8 cellular contexts compared by ENCODE assay signal in genomic region chr17:63774982-63775290, GRCh38. TPM values are rescaled to one million over a fixed set of nuclear protein-coding genes. Genes with fewer than 3 reads are reported as not detected.
A peak's percentile ranks its signal among the peaks of the same experiment; 100 is the strongest.
DNase-seq lines count a peak whose midpoint lies in the region; ATAC-seq and TF ChIP-seq lines count a peak whose summit lies in the region.

No MANE protein-coding gene starts in this region.

- H3K9me3 Mint-ChIP-seq in activated CD4-positive, alpha-beta T cell treated with anti-CD3 and anti-CD28 coated beads for 36 hours (ENCODE audit: low read depth), result no peaks in the 10 kb centered on the region

- H2AFZ ChIP-seq in SU-DHL-6 (ENCODE audit: low read depth, low read length, severe bottlenecking), result no peak overlapping the region

- peaks cover 44% of the 10 kb centered on the region for H3K36me3 Mint-ChIP-seq in activated CD4-positive, alpha-beta T cell treated with anti-CD3 and anti-CD28 coated beads for 36 hours (ENCODE audit: low read depth)

- peak overlapping the region; percentile 98 for H3K4me3 Mint-ChIP-seq in activated CD4-positive, alpha-beta T cell treated with anti-CD3 and anti-CD28 coated beads for 36 hours

- H3K4me1 ChIP-seq in gastrocnemius medialis, result peaks cover 35 to 42% of the 10 kb centered on the region in 2 donors

- peaks cover 6% of the 10 kb centered on the region; the same call in 1 of the 2 replicates for H3F3A ChIP-seq in SU-DHL-6 (ENCODE audit: insufficient read depth)

- intact Hi-C loops in activated CD4-positive, alpha-beta T cell treated with anti-CD3 and anti-CD28 coated beads for 36 hours (cut with DNase I, micrococcal nuclease), result loop anchor here (5.0 to 10.0 kb wide), 4 partner anchors 150 to 490 kb away; partner anchors contain the start of genes CYB561 (in 1 of the 2), MAP3K3 (in 1 of the 2) and TEX2 (in 1 of the 2)
- intact Hi-C loops in gastrocnemius medialis (cut with DNase I; ENCODE audit: low total_unique reads), result loop anchor here (2.0 to 10.0 kb wide), 3 partner anchors 152 to 1850 kb away; partner anchors contain the start of genes INTS2 and MAP3K3

- no peaks in the 10 kb centered on the region for H3K9me3 ChIP-seq in SU-DHL-6 (ENCODE audit: insufficient read depth, low read length)
- no peaks in the 10 kb centered on the region for H3K9me3 ChIP-seq in gastrocnemius medialis

- peak overlapping the region; percentile 97 for H3K27ac Mint-ChIP-seq in activated CD4-positive, alpha-beta T cell treated with anti-CD3 and anti-CD28 coated beads for 36 hours

- in situ Hi-C loops in gastrocnemius medialis (cut with MboI; ENCODE audit: low sequenced_read_pairs in 4 of 4), result no loop called here

- POLR2A ChIA-PET in activated CD4-positive, alpha-beta T cell treated with anti-CD3 and anti-CD28 coated beads for 36 hours (lab: Charles Lee), result interaction anchor here (0.6 to 3.0 kb wide), 6 partner anchors 33 to 153 kb away, joined by 3 to 16 read pairs (median 7); partner anchors contain the start of genes MAP3K3 and STRADA

- no peak for TF ChIP-seq POLR2A in gastrocnemius medialis (IDR thresholded peaks at IDR 0.05)

- peaks cover 92% of the 10 kb centered on the region for H3K79me2 ChIP-seq in SU-DHL-6 (ENCODE audit: insufficient read depth, low read length)

- no peak for ATAC-seq in activated CD4-positive, alpha-beta T cell treated with anti-CD3 and anti-CD28 coated beads for 36 hours
- ATAC-seq in gastrocnemius medialis (no peak), HG02678 (IDR thresholded peaks at IDR 0.05; ENCODE audit: unreplicated experiment) (no peak), HG02884 (IDR thresholded peaks at IDR 0.05; ENCODE audit: unreplicated experiment) (no peak)

- peak overlapping the region; percentile 85 for H3K4me2 ChIP-seq in SU-DHL-6 (ENCODE audit: low read depth, low read length, poor library complexity, severe bottlenecking)

- DNase-seq in activated CD4-positive, alpha-beta T cell treated with anti-CD3 and anti-CD28 coated beads for 36 hours, result no peak
- no peak for DNase-seq in activated CD4-positive, alpha-beta T cell treated with anti-CD3 and anti-CD28 coated beads for 4 hours
- DNase-seq in fibroblast of villous mesenchyme (ENCODE audit: low read depth), result peak; percentile 28
- no peak for DNase-seq in gastrocnemius medialis
- DNase-seq in stimulated activated CD4-positive, alpha-beta T cell treated with anti-CD3 and anti-CD28 coated beads, Interleukin-12 subunit alpha, Interleukin-12 subunit beta, amount 100 ng/mL, for 4 hours, result no peak

- no peak for TF ChIP-seq CTCF in SU-DHL-6 (IDR thresholded peaks at IDR 0.05; ENCODE audit: insufficient read depth, low read length, poor library complexity, severe bottlenecking)
- no peak for TF ChIP-seq CTCF in fibroblast of villous mesenchyme (IDR thresholded peaks at IDR 0.05; ENCODE audit: insufficient read depth, low read depth, low read length)
- no peak for TF ChIP-seq CTCF in gastrocnemius medialis (IDR thresholded peaks at IDR 0.05 in 4 of 5, conservative IDR thresholded peaks at IDR 0.05 in 1 of 5)

- H3K27ac ChIP-seq in SU-DHL-6 (ENCODE audit: low read depth, low read length), result peak overlapping the region; percentile 87
- H3K27ac ChIP-seq in gastrocnemius medialis, result peak overlapping the region; percentile 92 to 98 (median 98)

- peaks cover 14% of the 10 kb centered on the region; the same call in 1 of the 2 replicates for H4K20me1 ChIP-seq in SU-DHL-6 (ENCODE audit: low read depth, low read length)

- H3K9ac ChIP-seq in SU-DHL-6 (ENCODE audit: low read length), result peak overlapping the region; percentile 95

- no peaks in the 10 kb centered on the region for H3K27me3 Mint-ChIP-seq in activated CD4-positive, alpha-beta T cell treated with anti-CD3 and anti-CD28 coated beads for 36 hours

- CTCF ChIA-PET in activated CD4-positive, alpha-beta T cell treated with anti-CD3 and anti-CD28 coated beads for 36 hours (lab: Charles Lee), result interaction anchor here (0.7 to 2.5 kb wide), 11 partner anchors 9 to 350 kb away, joined by 3 to 8 read pairs (median 4); no protein-coding TSS in a partner anchor

- H3K4me1 Mint-ChIP-seq in activated CD4-positive, alpha-beta T cell treated with anti-CD3 and anti-CD28 coated beads for 36 hours, result peaks cover 59% of the 10 kb centered on the region

- H3K4me3 ChIP-seq in SU-DHL-6 (ENCODE audit: insufficient read depth, low read length, poor library complexity, severe bottlenecking) (peak overlapping the region; percentile 69), fibroblast of villous mesenchyme (ENCODE audit: low read depth, low read length) (peak overlapping the region; percentile 94), gastrocnemius medialis (peak overlapping the region; percentile 92 to 98 (median 94))

- no peaks in the 10 kb centered on the region for H3K9me2 ChIP-seq in SU-DHL-6 (replicated peaks; ENCODE audit: insufficient read depth, low read length)

- H3K27me3 ChIP-seq in SU-DHL-6 (ENCODE audit: low read length), result no peaks in the 10 kb centered on the region
- no peaks in the 10 kb centered on the region for H3K27me3 ChIP-seq in gastrocnemius medialis

- H3K36me3 ChIP-seq in SU-DHL-6 (ENCODE audit: low read length), result peaks cover 8% of the 10 kb centered on the region
- H3K36me3 ChIP-seq in gastrocnemius medialis, result no peaks in the 10 kb centered on the region

RNA-seq across cellular contexts. Expression of gene DDX42, which starts 1.0 kb away (rescaled TPM):
- total RNA-seq in activated CD4-positive, alpha-beta T cell treated with anti-CD3 and anti-CD28 coated beads for 36 hours, result 100 to 1,000 TPM; 109 to 173 TPM
- 85.0 and 85.9 TPM in 2 replicates for total RNA-seq in fibroblast of villous mesenchyme
- 10 to 100 TPM; 35.9 to 71.6 (median 56.8) TPM for total RNA-seq in gastrocnemius medialis

RNA-seq across cellular contexts. Expression of gene CCDC47, which starts 1.5 kb away (rescaled TPM):
- 10 to 100 TPM; 76.9 to 82.3 TPM for total RNA-seq in activated CD4-positive, alpha-beta T cell treated with anti-CD3 and anti-CD28 coated beads for 36 hours
- total RNA-seq in fibroblast of villous mesenchyme (62.8 and 76.4 TPM in 2 replicates), gastrocnemius medialis (100 to 1,000 TPM in 1 of 4 donors, 10 to 100 TPM in 3; 81.0 to 110 (median 86.8) TPM)

RNA-seq across cellular contexts. Expression of gene STRADA, which starts 33.3 kb away (rescaled TPM):
- 10 to 100 TPM; 51.0 to 53.6 TPM for total RNA-seq in activated CD4-positive, alpha-beta T cell treated with anti-CD3 and anti-CD28 coated beads for 36 hours
- total RNA-seq in fibroblast of villous mesenchyme (23.2 and 25.0 TPM in 2 replicates), gastrocnemius medialis (10 to 100 TPM in 1 of 4 donors, 1 to 10 TPM in 3; 7.5 to 15.0 (median 8.6) TPM)

RNA-seq across cellular contexts. Expression of gene PSMC5, which starts 52.3 kb away (rescaled TPM):
- 100 to 1,000 TPM in 1 of 2 experiments, 10 to 100 TPM in 1; 98.2 to 160 TPM for total RNA-seq in activated CD4-positive, alpha-beta T cell treated with anti-CD3 and anti-CD28 coated beads for 36 hours
- 42.7 and 44.1 TPM in 2 replicates for total RNA-seq in fibroblast of villous mesenchyme
- total RNA-seq in gastrocnemius medialis, result 100 to 1,000 TPM; 103 to 153 (median 123) TPM

RNA-seq across cellular contexts. Expression of gene FTSJ3, which starts 52.5 kb away (rescaled TPM):
- total RNA-seq in activated CD4-positive, alpha-beta T cell treated with anti-CD3 and anti-CD28 coated beads for 36 hours, result 10 to 100 TPM; 52.1 to 61.2 TPM
- total RNA-seq in fibroblast of villous mesenchyme (50.6 and 72.5 TPM in 2 replicates), gastrocnemius medialis (10 to 100 TPM; 24.6 to 46.3 (median 34.9) TPM)
